ENCODE assay signal across 30 cellular contexts in the genomic region with DNA sequence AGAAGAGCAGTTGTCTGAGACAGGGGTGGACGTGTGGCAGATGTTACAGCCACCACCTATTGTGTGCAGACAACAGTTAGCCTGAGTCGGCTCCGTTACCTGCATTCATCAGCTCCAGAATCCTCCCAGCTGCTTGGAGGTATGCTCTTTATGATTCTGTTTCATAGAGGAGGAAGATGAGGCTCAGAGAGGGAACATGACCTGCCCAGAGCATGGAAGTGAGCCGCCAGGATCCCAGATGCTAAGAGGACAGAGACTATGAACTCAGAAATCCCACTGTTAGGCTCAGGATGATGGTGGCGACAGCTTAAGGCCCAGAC. TPM values are rescaled to one million over a fixed set of nuclear protein-coding genes. Genes with fewer than 3 reads are reported as not detected.
DNase-seq lines count a peak whose midpoint lies in the region; ATAC-seq and TF ChIP-seq lines count a peak whose summit lies in the region.
"Had no signal": no experiment of that assay in that cellular context is flagged by ENCODE, and none has a peak within 500 bp of the region (broad histone marks: within the 10 kb centered on the region; RNA-seq: fewer than 3 reads in every experiment).

No MANE protein-coding gene starts in this region.

- H3K27me3 ChIP-seq in GM06990 (replicated peaks; ENCODE audit: control insufficient read depth, insufficient read depth, low read length), result no peaks in the 10 kb centered on the region
- peaks cover 16% of the 10 kb centered on the region for H3K27me3 ChIP-seq in colonic mucosa
- H3K27me3 ChIP-seq: cardiac muscle cell, hepatocyte had no signal

- H3K27ac ChIP-seq in HEK293 (ENCODE audit: extremely low read depth, low read depth, low read length), result no peak overlapping the region
- H3K27ac ChIP-seq in colonic mucosa, result no peak overlapping the region
- H3K27ac ChIP-seq: A549, cardiac muscle cell, gastrocnemius medialis, hepatocyte had no signal

- POLR2A ChIA-PET in HEK293 (lab: Yijun Ruan, JAX), result no interaction called here

- H3K4me1 ChIP-seq in HEK293 (ENCODE audit: control insufficient read depth, insufficient read depth, low read length) (no peaks in the 10 kb centered on the region), colonic mucosa (no peaks in the 10 kb centered on the region)
- H3K4me1 ChIP-seq: A549 had no signal

- H3K4me3 ChIP-seq in GM06990 (replicated peaks; ENCODE audit: low read depth, low read length) (peak overlapping the region; percentile 91), HEK293 (ENCODE audit: low read depth, low read length) (no peak overlapping the region), colonic mucosa (peak overlapping the region; percentile 1)
- H3K4me3 ChIP-seq: A549, cardiac muscle cell, gastrocnemius medialis had no signal

- peaks cover 48% of the 10 kb centered on the region for H3K4me1 Mint-ChIP-seq in neural crest cell

- TF ChIP-seq CTCF in GM06990 (IDR thresholded peaks at IDR 0.05; ENCODE audit: insufficient read depth, low read length, poor library complexity, severe bottlenecking) (no peak), HEK293 (tag by site-specific recombination; IDR thresholded peaks at IDR 0.05) (no peak), colonic mucosa (IDR thresholded peaks at IDR 0.05) (no peak), neural crest cell (conservative IDR thresholded peaks at IDR 0.05) (no peak)

- H3K9me3 Mint-ChIP-seq in neural crest cell, result no peaks in the 10 kb centered on the region
- H3K9me3 Mint-ChIP-seq: activated naive CD4-positive, alpha-beta T cell treated with anti-CD3 and anti-CD28 coated beads, Interleukin-2, amount 50 U/mL, for 24 hours; activated T-helper 2 cell treated with anti-CD3 and anti-CD28 coated beads, Interferon-gamma antibody, Interleukin-2, Interleukin-4, amounts not matched to agents 10 μg/mL and 5 μg/mL and 100 μg/mL, durations not matched to agents 14 hours and 24 hours and 36 hours; CD4-positive, alpha-beta memory T cell; dendritic cell treated with granulocyte-macrophage colony-stimulating factor and Interleukin-4, amounts not matched to agents 40 ng/mL and 50 ng/mL, for 4 days; immature natural killer cell; stimulated activated naive CD8-positive, alpha-beta T cell treated with anti-CD3 and anti-CD28 coated beads, Interleukin-15, Interleukin-2, amounts not matched to agents 100 ng/mL and 50 ng/mL, for 24 hours had no signal

- no peak for DNase-seq in GM06990 (ENCODE audit: extremely low read depth, insufficient read length)
- no peak for DNase-seq in colonic mucosa
- no peak for DNase-seq in neural crest cell (ENCODE audit: low read depth, low spot score)
- DNase-seq in left lobe of liver (ENCODE audit: low spot score), result no peak
- DNase-seq: activated CD4-positive, alpha-beta T cell treated with anti-CD3 and anti-CD28 coated beads for 36 hours; activated CD8-positive, alpha-beta T cell treated with anti-CD3 and anti-CD28 coated beads, Interleukin-2, amount 10 ng/mL, durations not matched to agents 7 days and 5 days; amygdala; CD4-positive, alpha-beta memory T cell; gastrocnemius medialis; immature natural killer cell; mesenchymal stem cell; NCI-H1092 treated with DMSO at 0.1 percent for 48 hours; NCI-H2029; NCI-H226; NCI-H774; occipital lobe; OCI-M1; T-helper 2 cell had no signal

- intact Hi-C loops in colonic mucosa (cut with DNase I), result no loop called here

- H3K9me3 ChIP-seq in HEK293 (ENCODE audit: control insufficient read depth, insufficient read depth, low read depth, low read length), result no peaks in the 10 kb centered on the region
- H3K9me3 ChIP-seq in colonic mucosa, result no peaks in the 10 kb centered on the region
- H3K9me3 ChIP-seq: A549, gastrocnemius medialis had no signal

- H3K36me3 ChIP-seq in GM06990 (ENCODE audit: control insufficient read depth, insufficient read depth, low read length) (no peaks in the 10 kb centered on the region), HEK293 (ENCODE audit: control insufficient read depth in 2 of 2, insufficient read depth in 1 of 2, low read length in 2 of 2) (no peaks in the 10 kb centered on the region), colonic mucosa (no peaks in the 10 kb centered on the region)
- H3K36me3 ChIP-seq: cardiac muscle cell, gastrocnemius medialis had no signal

- peak overlapping the region; percentile 37 for H3K27ac Mint-ChIP-seq in neural crest cell (ENCODE audit: unreplicated experiment)
- H3K27ac Mint-ChIP-seq: activated CD4-positive, alpha-beta T cell treated with anti-CD3 and anti-CD28 coated beads for 36 hours; activated CD8-positive, alpha-beta T cell treated with anti-CD3 and anti-CD28 coated beads, Interleukin-2, amount 10 ng/mL, durations not matched to agents 7 days and 5 days; activated naive CD4-positive, alpha-beta T cell treated with anti-CD3 and anti-CD28 coated beads, Interleukin-2, amount 50 U/mL, for 24 hours; activated T-helper 2 cell treated with anti-CD3 and anti-CD28 coated beads, Interferon-gamma antibody, Interleukin-2, Interleukin-4, amounts not matched to agents 10 μg/mL and 5 μg/mL and 100 μg/mL, durations not matched to agents 14 hours and 24 hours and 36 hours; CD4-positive, alpha-beta memory T cell; dendritic cell treated with granulocyte-macrophage colony-stimulating factor and Interleukin-4, amounts not matched to agents 40 ng/mL and 50 ng/mL, for 4 days; immature natural killer cell; stimulated activated naive CD8-positive, alpha-beta T cell treated with anti-CD3 and anti-CD28 coated beads, Interleukin-15, Interleukin-2, amounts not matched to agents 100 ng/mL and 50 ng/mL, for 24 hours had no signal

- ATAC-seq in GM21447 (IDR thresholded peaks at IDR 0.05; ENCODE audit: unreplicated experiment), result no peak
- no peak for ATAC-seq in HG02885 (IDR thresholded peaks at IDR 0.05; ENCODE audit: poor library complexity, unreplicated experiment)
- ATAC-seq in left lobe of liver, result no peak
- ATAC-seq in GM19023 (IDR thresholded peaks at IDR 0.05; ENCODE audit: unreplicated experiment), result no peak
- ATAC-seq: A549; activated CD4-positive, alpha-beta T cell treated with anti-CD3 and anti-CD28 coated beads for 36 hours; activated CD8-positive, alpha-beta T cell treated with anti-CD3 and anti-CD28 coated beads, Interleukin-2, amount 10 ng/mL, durations not matched to agents 7 days and 5 days; gastrocnemius medialis; SK-N-SH treated with all-trans-retinoic acid at 6 μM for 48 hours had no signal

- CTCF ChIA-PET in HEK293 (lab: Yijun Ruan, JAX), result interaction anchor here (0.8 to 5.5 kb wide), 2 partner anchors 33 to 38 kb away, joined by 3 to 44 read pairs; no protein-coding TSS in a partner anchor

- H3K9ac ChIP-seq in colonic mucosa (ENCODE audit: low read depth in 2 of 2, low read length in 2 of 2), result no peak overlapping the region

- H3K36me3 Mint-ChIP-seq in neural crest cell (ENCODE audit: low read depth), result no peaks in the 10 kb centered on the region
- H3K36me3 Mint-ChIP-seq: activated naive CD4-positive, alpha-beta T cell treated with anti-CD3 and anti-CD28 coated beads, Interleukin-2, amount 50 U/mL, for 24 hours; CD4-positive, alpha-beta memory T cell; immature natural killer cell had no signal

- peak overlapping the region; percentile 90 for H3K4me3 Mint-ChIP-seq in neural crest cell
- H3K4me3 Mint-ChIP-seq: activated CD4-positive, alpha-beta T cell treated with anti-CD3 and anti-CD28 coated beads for 36 hours; activated CD8-positive, alpha-beta T cell treated with anti-CD3 and anti-CD28 coated beads, Interleukin-2, amount 10 ng/mL, durations not matched to agents 7 days and 5 days; stimulated activated naive CD8-positive, alpha-beta T cell treated with anti-CD3 and anti-CD28 coated beads, Interleukin-15, Interleukin-2, amounts not matched to agents 100 ng/mL and 50 ng/mL, for 24 hours had no signal

- peaks cover 13% of the 10 kb centered on the region for H3K27me3 Mint-ChIP-seq in neural crest cell (ENCODE audit: low read depth)

TF ChIP-seq in HEK293, 187 proteins besides CTCF, POLR2A, EP300 and RAD21 (continues in another document):
- no peak for TF ChIP-seq GLIS1 (tag by site-specific recombination; IDR thresholded peaks at IDR 0.05)
- TF ChIP-seq OSR2 (tag by site-specific recombination; IDR thresholded peaks at IDR 0.05), result no peak
- 0 out of 2 replicates have a peak, but pooled peaks have one; percentile 24 for TF ChIP-seq ZNF600 (tag by site-specific recombination; IDR thresholded peaks at IDR 0.05)
- no peak for TF ChIP-seq ZNF549 (tag by site-specific recombination; IDR thresholded peaks at IDR 0.05)
- TF ChIP-seq, protein P1, sequence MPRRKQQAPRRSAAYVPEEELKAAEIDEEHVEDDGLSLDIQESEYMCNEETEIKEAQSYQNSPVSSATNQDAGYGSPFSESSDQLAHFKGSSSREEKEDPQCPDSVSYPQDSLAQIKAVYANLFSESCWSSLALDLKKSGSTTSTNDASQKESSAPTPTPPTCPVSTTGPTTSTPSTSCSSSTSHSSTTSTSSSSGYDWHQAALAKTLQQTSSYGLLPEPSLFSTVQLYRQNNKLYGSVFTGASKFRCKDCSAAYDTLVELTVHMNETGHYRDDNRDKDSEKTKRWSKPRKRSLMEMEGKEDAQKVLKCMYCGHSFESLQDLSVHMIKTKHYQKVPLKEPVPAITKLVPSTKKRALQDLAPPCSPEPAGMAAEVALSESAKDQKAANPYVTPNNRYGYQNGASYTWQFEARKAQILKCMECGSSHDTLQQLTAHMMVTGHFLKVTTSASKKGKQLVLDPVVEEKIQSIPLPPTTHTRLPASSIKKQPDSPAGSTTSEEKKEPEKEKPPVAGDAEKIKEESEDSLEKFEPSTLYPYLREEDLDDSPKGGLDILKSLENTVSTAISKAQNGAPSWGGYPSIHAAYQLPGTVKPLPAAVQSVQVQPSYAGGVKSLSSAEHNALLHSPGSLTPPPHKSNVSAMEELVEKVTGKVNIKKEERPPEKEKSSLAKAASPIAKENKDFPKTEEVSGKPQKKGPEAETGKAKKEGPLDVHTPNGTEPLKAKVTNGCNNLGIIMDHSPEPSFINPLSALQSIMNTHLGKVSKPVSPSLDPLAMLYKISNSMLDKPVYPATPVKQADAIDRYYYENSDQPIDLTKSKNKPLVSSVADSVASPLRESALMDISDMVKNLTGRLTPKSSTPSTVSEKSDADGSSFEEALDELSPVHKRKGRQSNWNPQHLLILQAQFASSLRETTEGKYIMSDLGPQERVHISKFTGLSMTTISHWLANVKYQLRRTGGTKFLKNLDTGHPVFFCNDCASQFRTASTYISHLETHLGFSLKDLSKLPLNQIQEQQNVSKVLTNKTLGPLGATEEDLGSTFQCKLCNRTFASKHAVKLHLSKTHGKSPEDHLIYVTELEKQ (tag by site-specific recombination; IDR thresholded peaks at IDR 0.05; ENCODE audit: borderline replicate concordance), result no peak
- no peak for TF ChIP-seq ZBTB17 (tag by site-specific recombination; IDR thresholded peaks at IDR 0.05)
- TF ChIP-seq ZNF501 (tag by site-specific recombination; IDR thresholded peaks at IDR 0.05), result no peak

RNA-seq across cellular contexts. Expression of gene EMID1, which starts 1.5 kb away (rescaled TPM):
- total RNA-seq in colonic mucosa, result 1 to 10 TPM; 4.4 TPM
- total RNA-seq in neural crest cell, result 9.0 and 10.4 TPM in 2 replicates
- 1.3 TPM for total RNA-seq in left lobe of liver
- total RNA-seq: activated CD4-positive, alpha-beta T cell treated with anti-CD3 and anti-CD28 coated beads for 36 hours; activated CD8-positive, alpha-beta T cell treated with anti-CD3 and anti-CD28 coated beads, Interleukin-2, amount 10 ng/mL, durations not matched to agents 7 days and 5 days; CD4-positive, alpha-beta memory T cell had no signal
